Comparison of ENCODE assay signal across 1 cellular context in the genomic region with DNA sequence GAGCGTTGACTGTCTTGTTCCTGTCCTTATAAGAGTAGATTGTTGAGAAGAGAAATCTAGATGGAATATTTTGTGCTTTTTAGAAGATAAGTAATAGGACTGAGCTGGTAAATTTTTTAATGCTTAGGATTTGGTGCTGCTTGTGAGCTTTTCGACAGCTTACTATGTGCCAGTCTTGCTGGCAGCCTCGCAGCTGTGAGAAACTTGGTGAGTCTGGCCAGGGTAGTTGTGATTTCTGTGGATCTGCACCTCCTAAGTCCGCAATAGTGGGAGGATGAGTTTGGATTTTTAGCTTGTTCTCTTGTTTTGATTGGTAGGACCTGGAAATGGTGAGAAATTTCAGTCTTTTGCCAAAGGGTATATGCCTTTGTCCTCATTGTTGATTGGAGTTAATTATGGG.
TF ChIP-seq lines count a peak whose summit lies in the region.

No MANE protein-coding gene starts in this region.

TF ChIP-seq in HepG2, 621 proteins besides CTCF, POLR2A, EP300 and RAD21:
- TF ChIP-seq ZNF382 (CRISPR knock-in tag; IDR thresholded peaks at IDR 0.05; ENCODE audit: borderline replicate concordance) (no peak), MAZ (IDR thresholded peaks at IDR 0.05; ENCODE audit: borderline replicate concordance, low read depth, low read length) (no peak), MAZ (CRISPR knock-in tag; IDR thresholded peaks at IDR 0.05; ENCODE audit: low read depth) (no peak), GFI1 (CRISPR knock-in tag; IDR thresholded peaks at IDR 0.05; ENCODE audit: borderline replicate concordance) (no peak), U2AF1 (optimal IDR thresholded peaks at IDR 0.05; ENCODE audit: low read depth, low read length) (no peak), ASH2L (IDR thresholded peaks at IDR 0.05; ENCODE audit: insufficient read length, low read depth, low read length) (no peak)
- TF ChIP-seq, protein P1, sequence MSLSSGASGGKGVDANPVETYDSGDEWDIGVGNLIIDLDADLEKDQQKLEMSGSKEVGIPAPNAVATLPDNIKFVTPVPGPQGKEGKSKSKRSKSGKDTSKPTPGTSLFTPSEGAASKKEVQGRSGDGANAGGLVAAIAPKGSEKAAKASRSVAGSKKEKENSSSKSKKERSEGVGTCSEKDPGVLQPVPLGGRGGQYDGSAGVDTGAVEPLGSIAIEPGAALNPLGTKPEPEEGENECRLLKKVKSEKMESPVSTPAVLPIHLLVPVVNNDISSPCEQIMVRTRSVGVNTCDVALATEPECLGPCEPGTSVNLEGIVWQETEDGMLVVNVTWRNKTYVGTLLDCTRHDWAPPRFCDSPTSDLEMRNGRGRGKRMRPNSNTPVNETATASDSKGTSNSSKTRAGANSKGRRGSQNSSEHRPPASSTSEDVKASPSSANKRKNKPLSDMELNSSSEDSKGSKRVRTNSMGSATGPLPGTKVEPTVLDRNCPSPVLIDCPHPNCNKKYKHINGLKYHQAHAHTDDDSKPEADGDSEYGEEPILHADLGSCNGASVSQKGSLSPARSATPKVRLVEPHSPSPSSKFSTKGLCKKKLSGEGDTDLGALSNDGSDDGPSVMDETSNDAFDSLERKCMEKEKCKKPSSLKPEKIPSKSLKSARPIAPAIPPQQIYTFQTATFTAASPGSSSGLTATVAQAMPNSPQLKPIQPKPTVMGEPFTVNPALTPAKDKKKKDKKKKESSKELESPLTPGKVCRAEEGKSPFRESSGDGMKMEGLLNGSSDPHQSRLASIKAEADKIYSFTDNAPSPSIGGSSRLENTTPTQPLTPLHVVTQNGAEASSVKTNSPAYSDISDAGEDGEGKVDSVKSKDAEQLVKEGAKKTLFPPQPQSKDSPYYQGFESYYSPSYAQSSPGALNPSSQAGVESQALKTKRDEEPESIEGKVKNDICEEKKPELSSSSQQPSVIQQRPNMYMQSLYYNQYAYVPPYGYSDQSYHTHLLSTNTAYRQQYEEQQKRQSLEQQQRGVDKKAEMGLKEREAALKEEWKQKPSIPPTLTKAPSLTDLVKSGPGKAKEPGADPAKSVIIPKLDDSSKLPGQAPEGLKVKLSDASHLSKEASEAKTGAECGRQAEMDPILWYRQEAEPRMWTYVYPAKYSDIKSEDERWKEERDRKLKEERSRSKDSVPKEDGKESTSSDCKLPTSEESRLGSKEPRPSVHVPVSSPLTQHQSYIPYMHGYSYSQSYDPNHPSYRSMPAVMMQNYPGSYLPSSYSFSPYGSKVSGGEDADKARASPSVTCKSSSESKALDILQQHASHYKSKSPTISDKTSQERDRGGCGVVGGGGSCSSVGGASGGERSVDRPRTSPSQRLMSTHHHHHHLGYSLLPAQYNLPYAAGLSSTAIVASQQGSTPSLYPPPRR (CRISPR knock-in tag; IDR thresholded peaks at IDR 0.05; ENCODE audit: borderline replicate concordance) = no peak
- TF ChIP-seq, protein P2, sequence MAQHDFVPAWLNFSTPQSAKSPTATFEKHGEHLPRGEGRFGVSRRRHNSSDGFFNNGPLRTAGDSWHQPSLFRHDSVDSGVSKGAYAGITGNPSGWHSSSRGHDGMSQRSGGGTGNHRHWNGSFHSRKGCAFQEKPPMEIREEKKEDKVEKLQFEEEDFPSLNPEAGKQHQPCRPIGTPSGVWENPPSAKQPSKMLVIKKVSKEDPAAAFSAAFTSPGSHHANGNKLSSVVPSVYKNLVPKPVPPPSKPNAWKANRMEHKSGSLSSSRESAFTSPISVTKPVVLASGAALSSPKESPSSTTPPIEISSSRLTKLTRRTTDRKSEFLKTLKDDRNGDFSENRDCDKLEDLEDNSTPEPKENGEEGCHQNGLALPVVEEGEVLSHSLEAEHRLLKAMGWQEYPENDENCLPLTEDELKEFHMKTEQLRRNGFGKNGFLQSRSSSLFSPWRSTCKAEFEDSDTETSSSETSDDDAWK (CRISPR knock-in tag; IDR thresholded peaks at IDR 0.05) = no peak
- TF ChIP-seq, protein P3, sequence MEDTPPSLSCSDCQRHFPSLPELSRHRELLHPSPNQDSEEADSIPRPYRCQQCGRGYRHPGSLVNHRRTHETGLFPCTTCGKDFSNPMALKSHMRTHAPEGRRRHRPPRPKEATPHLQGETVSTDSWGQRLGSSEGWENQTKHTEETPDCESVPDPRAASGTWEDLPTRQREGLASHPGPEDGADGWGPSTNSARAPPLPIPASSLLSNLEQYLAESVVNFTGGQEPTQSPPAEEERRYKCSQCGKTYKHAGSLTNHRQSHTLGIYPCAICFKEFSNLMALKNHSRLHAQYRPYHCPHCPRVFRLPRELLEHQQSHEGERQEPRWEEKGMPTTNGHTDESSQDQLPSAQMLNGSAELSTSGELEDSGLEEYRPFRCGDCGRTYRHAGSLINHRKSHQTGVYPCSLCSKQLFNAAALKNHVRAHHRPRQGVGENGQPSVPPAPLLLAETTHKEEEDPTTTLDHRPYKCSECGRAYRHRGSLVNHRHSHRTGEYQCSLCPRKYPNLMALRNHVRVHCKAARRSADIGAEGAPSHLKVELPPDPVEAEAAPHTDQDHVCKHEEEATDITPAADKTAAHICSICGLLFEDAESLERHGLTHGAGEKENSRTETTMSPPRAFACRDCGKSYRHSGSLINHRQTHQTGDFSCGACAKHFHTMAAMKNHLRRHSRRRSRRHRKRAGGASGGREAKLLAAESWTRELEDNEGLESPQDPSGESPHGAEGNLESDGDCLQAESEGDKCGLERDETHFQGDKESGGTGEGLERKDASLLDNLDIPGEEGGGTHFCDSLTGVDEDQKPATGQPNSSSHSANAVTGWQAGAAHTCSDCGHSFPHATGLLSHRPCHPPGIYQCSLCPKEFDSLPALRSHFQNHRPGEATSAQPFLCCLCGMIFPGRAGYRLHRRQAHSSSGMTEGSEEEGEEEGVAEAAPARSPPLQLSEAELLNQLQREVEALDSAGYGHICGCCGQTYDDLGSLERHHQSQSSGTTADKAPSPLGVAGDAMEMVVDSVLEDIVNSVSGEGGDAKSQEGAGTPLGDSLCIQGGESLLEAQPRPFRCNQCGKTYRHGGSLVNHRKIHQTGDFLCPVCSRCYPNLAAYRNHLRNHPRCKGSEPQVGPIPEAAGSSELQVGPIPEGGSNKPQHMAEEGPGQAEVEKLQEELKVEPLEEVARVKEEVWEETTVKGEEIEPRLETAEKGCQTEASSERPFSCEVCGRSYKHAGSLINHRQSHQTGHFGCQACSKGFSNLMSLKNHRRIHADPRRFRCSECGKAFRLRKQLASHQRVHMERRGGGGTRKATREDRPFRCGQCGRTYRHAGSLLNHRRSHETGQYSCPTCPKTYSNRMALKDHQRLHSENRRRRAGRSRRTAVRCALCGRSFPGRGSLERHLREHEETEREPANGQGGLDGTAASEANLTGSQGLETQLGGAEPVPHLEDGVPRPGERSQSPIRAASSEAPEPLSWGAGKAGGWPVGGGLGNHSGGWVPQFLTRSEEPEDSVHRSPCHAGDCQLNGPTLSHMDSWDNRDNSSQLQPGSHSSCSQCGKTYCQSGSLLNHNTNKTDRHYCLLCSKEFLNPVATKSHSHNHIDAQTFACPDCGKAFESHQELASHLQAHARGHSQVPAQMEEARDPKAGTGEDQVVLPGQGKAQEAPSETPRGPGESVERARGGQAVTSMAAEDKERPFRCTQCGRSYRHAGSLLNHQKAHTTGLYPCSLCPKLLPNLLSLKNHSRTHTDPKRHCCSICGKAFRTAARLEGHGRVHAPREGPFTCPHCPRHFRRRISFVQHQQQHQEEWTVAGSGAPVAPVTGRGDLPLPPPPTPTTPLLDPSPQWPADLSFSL (CRISPR knock-in tag; IDR thresholded peaks at IDR 0.05) = no peak
